11 cellular contexts compared by ENCODE assay signal in the genomic region with DNA sequence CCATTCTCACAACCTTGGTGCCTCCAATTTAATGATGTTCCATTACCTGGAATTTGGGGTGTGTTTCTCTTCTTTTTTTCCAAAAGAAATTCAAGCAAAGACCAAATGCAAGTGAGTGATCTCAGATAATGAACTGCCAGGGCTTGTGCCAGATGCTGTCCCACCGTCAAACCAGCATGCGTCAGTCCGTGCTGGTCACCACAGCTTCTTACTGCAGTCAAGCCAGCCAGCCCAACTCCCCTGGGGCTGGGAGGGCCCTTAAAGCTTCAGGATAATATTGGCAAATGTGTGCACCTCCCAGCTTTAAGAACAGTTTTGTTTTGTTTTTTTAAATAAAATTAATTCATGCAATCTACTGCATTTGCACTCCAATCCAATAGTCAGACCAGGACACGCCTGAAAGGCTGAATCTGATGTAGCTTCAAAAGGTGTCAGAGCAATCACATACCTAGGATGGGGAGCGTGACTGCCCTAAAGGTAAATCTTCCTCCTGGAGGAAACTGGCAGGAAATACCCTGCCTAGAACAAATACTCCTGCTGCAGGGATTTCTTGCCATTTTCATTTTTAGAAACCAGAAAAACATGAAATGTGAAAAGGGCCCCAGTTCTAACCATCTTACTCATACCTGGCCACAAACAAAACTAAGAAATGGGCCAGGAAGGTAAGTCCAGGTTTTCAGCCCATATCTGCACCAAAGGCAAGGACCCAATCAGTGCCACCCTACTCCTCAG. TPM values are rescaled to one million over a fixed set of nuclear protein-coding genes. Genes with fewer than 3 reads are reported as not detected.
DNase-seq lines count a peak whose midpoint lies in the region; TF ChIP-seq lines count a peak whose summit lies in the region.
"Had no signal": no experiment of that assay in that cellular context is flagged by ENCODE, and none has a peak within 500 bp of the region (broad histone marks: within the 10 kb centered on the region; RNA-seq: fewer than 3 reads in every experiment).

No MANE protein-coding gene starts in this region.

- H3K36me3 ChIP-seq in osteoblast (ENCODE audit: insufficient read depth, low read length) = no peaks in the 10 kb centered on the region

- H3K9me3 ChIP-seq in osteoblast (ENCODE audit: low read depth, low read length) = no peaks in the 10 kb centered on the region

- no peak for TF ChIP-seq CTCF in fibroblast of mammary gland (conservative IDR thresholded peaks at IDR 0.05; ENCODE audit: control insufficient read depth, insufficient read depth, low read depth, low read length)
- no peak for TF ChIP-seq CTCF in osteoblast (IDR thresholded peaks at IDR 0.05; ENCODE audit: extremely low read depth, low read depth, low read length)

- peaks cover 16% of the 10 kb centered on the region for H3K4me1 ChIP-seq in osteoblast (ENCODE audit: insufficient read depth, low read length)

- no peak overlapping the region for H2AFZ ChIP-seq in osteoblast (ENCODE audit: low read length)

- H4K20me1 ChIP-seq in osteoblast (ENCODE audit: insufficient read depth, low read length) = peaks cover 2% of the 10 kb centered on the region

- peaks cover 13% of the 10 kb centered on the region for H3K27me3 ChIP-seq in osteoblast (ENCODE audit: insufficient read depth, low read length)

- no peaks in the 10 kb centered on the region for H3K79me2 ChIP-seq in osteoblast (ENCODE audit: insufficient read depth, low read length)

- peak overlapping the region; percentile 45 for H3K27ac ChIP-seq in osteoblast (ENCODE audit: low read depth, low read length)
- H3K27ac ChIP-seq: HL-60 had no signal

- DNase-seq in AG20443 (ENCODE audit: low spot score) (peak; percentile 75), NCI-H69 (lab: John Stamatoyannopoulos, UW) (peak; percentile 29), fibroblast of mammary gland (ENCODE audit: low read depth) (peak; percentile 92), osteoblast (ENCODE audit: insufficient read length, low spot score, missing footprints) (no peak), NCI-H1105 (lab: John Stamatoyannopoulos, UW) (no peak), activated T-cell treated with anti-CD3 and anti-CD28 coated beads for 4 hours (no peak), EL (no peak)
- DNase-seq in activated effector memory CD4-positive, alpha-beta T cell treated with Interleukin-2 at 50 U/mL for 16 hours = no peak
- DNase-seq: NCI-H2081 treated with DMSO at 0.1 percent for 48 hours, T-helper 17 cell had no signal

- peak overlapping the region; percentile 75 for H3K4me2 ChIP-seq in osteoblast (ENCODE audit: insufficient read depth, low read length)

- H3K4me3 ChIP-seq in fibroblast of mammary gland (ENCODE audit: control insufficient read depth, low read depth, low read length) (no peak overlapping the region), osteoblast (ENCODE audit: insufficient read depth, low read length) (peak overlapping the region; percentile 45)

RNA-seq across cellular contexts. Expression of gene SP3, which starts 26.9 kb away (rescaled TPM):
- 113 and 122 TPM in 2 replicates for total RNA-seq in osteoblast

Comparison
In these comparisons a context has a peak if more than half of its experiments do, and no peak if none do; other contexts are left out.
1. DNase-seq: peak in AG20443 (single experiment), NCI-H69 (single experiment) and fibroblast of mammary gland (single experiment); none in osteoblast (single experiment), activated effector memory CD4-positive, alpha-beta T cell treated with Interleukin-2 at 50 U/mL for 16 hours (single experiment), NCI-H1105 (single experiment), activated T-cell treated with anti-CD3 and anti-CD28 coated beads for 4 hours (single experiment) and EL (single experiment).